18 cellular contexts compared by ENCODE assay signal in genomic region chr14:36295642-36296627, GRCh38.
"Had no signal": no experiment of that assay in that cellular context is flagged by ENCODE, and none has a peak within 500 bp of the region (broad histone marks: within the 10 kb centered on the region; RNA-seq: fewer than 3 reads in every experiment).

No MANE protein-coding gene starts in this region.

- H3K4me3 ChIP-seq: body of pancreas, lung, prostate gland, sigmoid colon, transverse colon had no signal

- H3K36me3 ChIP-seq: prostate gland had no signal

- H3K27me3 Mint-ChIP-seq: stimulated activated naive B cell treated with anti-CD40 and anti-IgM and Interleukin-4, amounts not matched to agents 10 μg/mL and 1 μg/mL and 100 μg/mL, for 72 hours; T-helper 17 cell had no signal

- ATAC-seq: activated CD4-positive, CD25-positive, alpha-beta regulatory T cell treated with anti-CD3 and anti-CD28 coated beads, Interleukin-2, amount 50 U/mL, for 24 hours; activated naive CD4-positive, alpha-beta T cell treated with anti-CD3 and anti-CD28 coated beads, Interleukin-2, amount 50 U/mL, for 72 hours; body of pancreas; left cardiac atrium; natural killer cell; stimulated activated naive B cell treated with anti-CD40 and anti-IgM and Interleukin-4, amounts not matched to agents 10 μg/mL and 1 μg/mL and 100 μg/mL, for 72 hours; T-helper 17 cell had no signal

- H3K9me3 Mint-ChIP-seq: activated naive CD4-positive, alpha-beta T cell treated with anti-CD3 and anti-CD28 coated beads, Interleukin-2, amount 50 U/mL, for 72 hours; natural killer cell; stimulated activated naive B cell treated with anti-CD40 and anti-IgM and Interleukin-4, amounts not matched to agents 10 μg/mL and 1 μg/mL and 100 μg/mL, for 72 hours had no signal

- H3K27ac Mint-ChIP-seq: activated naive CD4-positive, alpha-beta T cell treated with anti-CD3 and anti-CD28 coated beads, Interleukin-2, amount 50 U/mL, for 72 hours; natural killer cell; stimulated activated naive B cell treated with anti-CD40 and anti-IgM and Interleukin-4, amounts not matched to agents 10 μg/mL and 1 μg/mL and 100 μg/mL, for 72 hours; T-helper 17 cell had no signal

- H3K27ac ChIP-seq: body of pancreas, prostate gland, sigmoid colon had no signal

- DNase-seq: activated effector memory CD4-positive, alpha-beta T cell treated with Interleukin-2 at 50 U/mL for 16 hours; activated T-cell treated with anti-CD3 and anti-CD28 coated beads, Interleukin-2, amount 50 U/mL, for 1 hour; amniotic stem cell; body of pancreas; central memory CD4-positive, alpha-beta T cell; effector memory CD4-positive, alpha-beta T cell; hypothalamus; left cardiac atrium; natural killer cell; sigmoid colon; stimulated activated CD4-positive, alpha-beta T cell treated with anti-CD3 and anti-CD28 coated beads, Interleukin-2, amount 100 ng/mL, for 24 hours; stimulated activated naive B cell treated with anti-CD40 and anti-IgM and Interleukin-4, amounts not matched to agents 10 μg/mL and 1 μg/mL and 100 μg/mL, for 72 hours; T-helper 17 cell; transverse colon had no signal

- H3K4me3 Mint-ChIP-seq: natural killer cell; stimulated activated naive B cell treated with anti-CD40 and anti-IgM and Interleukin-4, amounts not matched to agents 10 μg/mL and 1 μg/mL and 100 μg/mL, for 72 hours; T-helper 17 cell had no signal

- H3K4me1 Mint-ChIP-seq: natural killer cell; stimulated activated naive B cell treated with anti-CD40 and anti-IgM and Interleukin-4, amounts not matched to agents 10 μg/mL and 1 μg/mL and 100 μg/mL, for 72 hours; T-helper 17 cell had no signal

- H3K9me3 ChIP-seq: body of pancreas, prostate gland, sigmoid colon, transverse colon had no signal

- H3K27me3 ChIP-seq: body of pancreas, sigmoid colon, transverse colon had no signal

- H3K4me1 ChIP-seq: body of pancreas, prostate gland, sigmoid colon had no signal
